ENCODE assay signal across 8 cellular contexts in genomic region chr7:100827330-100828226, GRCh38. TPM values are rescaled to one million over a fixed set of nuclear protein-coding genes. Genes with fewer than 3 reads are reported as not detected.
A peak's percentile ranks its signal among the peaks of the same experiment; 100 is the strongest.
DNase-seq lines count a peak whose midpoint lies in the region; ATAC-seq and TF ChIP-seq lines count a peak whose summit lies in the region.

EPHB4 (minus strand) TSS chr7:100827523; CDS start chr7:100827030, 493 bp downstream.

- in situ Hi-C loops in gastrocnemius medialis (cut with MboI; ENCODE audit: low sequenced_read_pairs in 4 of 4): no loop called here

- ATAC-seq in gastrocnemius medialis (peak; percentile 33 to 43), GM19467 (IDR thresholded peaks at IDR 0.05; ENCODE audit: unreplicated experiment) (no peak)

- TF ChIP-seq CTCF in gastrocnemius medialis (IDR thresholded peaks at IDR 0.05 in 4 of 5, conservative IDR thresholded peaks at IDR 0.05 in 1 of 5): no peak

- peak within 1 kb of the TSS; percentile 83 for H3K9ac ChIP-seq in iPS-15b (ENCODE audit: low read depth, low read length)

- peak within 1 kb of the TSS; percentile 24 to 64 (median 58) for H3K27ac ChIP-seq in gastrocnemius medialis

- no peak within 1 kb of the TSS for H3K27ac Mint-ChIP-seq in T-helper 2 cell treated with Interferon-gamma antibody and Interleukin-4, amounts not matched to agents 5 μg/mL and 100 μg/mL, for 36 hours

- H3K27me3 ChIP-seq in iPS-15b (ENCODE audit: control insufficient read depth, insufficient read depth, low read length) (no peaks in the 10 kb centered on the region), gastrocnemius medialis (peaks cover 19 to 35% (median 29%) of the 10 kb centered on the region in 3 donors)

- H3K4me1 ChIP-seq in iPS-15b (ENCODE audit: control insufficient read depth, insufficient read depth, low read length) (no peaks in the 10 kb centered on the region), gastrocnemius medialis (peaks cover 0 to 3% of the 10 kb centered on the region in 2 donors)

- H3K4me3 ChIP-seq in iPS-15b (ENCODE audit: low read depth, low read length): peak within 1 kb of the TSS; percentile 92
- peak within 1 kb of the TSS; percentile 45 to 63 (median 60) for H3K4me3 ChIP-seq in gastrocnemius medialis

- peaks cover 50% of the 10 kb centered on the region for H3K27me3 Mint-ChIP-seq in T-helper 2 cell treated with Interferon-gamma antibody and Interleukin-4, amounts not matched to agents 5 μg/mL and 100 μg/mL, for 36 hours (ENCODE audit: low read depth)

- no peaks in the 10 kb centered on the region for H3K36me3 Mint-ChIP-seq in T-helper 2 cell treated with Interferon-gamma antibody and Interleukin-4, amounts not matched to agents 5 μg/mL and 100 μg/mL, for 36 hours (ENCODE audit: low read depth)

- H3K9me3 Mint-ChIP-seq in T-helper 2 cell treated with Interferon-gamma antibody and Interleukin-4, amounts not matched to agents 5 μg/mL and 100 μg/mL, for 36 hours: no peaks in the 10 kb centered on the region

- H3K4me3 Mint-ChIP-seq in T-helper 2 cell treated with Interferon-gamma antibody and Interleukin-4, amounts not matched to agents 5 μg/mL and 100 μg/mL, for 36 hours: peak within 1 kb of the TSS; percentile 68

- no peak for DNase-seq in T-helper 2 cell treated with Interferon-gamma antibody and Interleukin-4, amounts not matched to agents 5 μg/mL and 100 μg/mL, for 36 hours (ENCODE audit: low spot score)
- DNase-seq in T-helper 2 cell (no peak), NCI-H2227 treated with DMSO at 0.1 percent for 48 hours (lab: John Stamatoyannopoulos, UW) (peak; percentile 51), brain pericyte (ENCODE audit: low read depth, low spot score) (peak; percentile 42), gastrocnemius medialis (peak in 1 of 2 donors; percentile 28), NCI-H510A treated with DMSO at 0.1 percent for 48 hours (lab: John Stamatoyannopoulos, UW) (no peak)

- no peaks in the 10 kb centered on the region for H3K9me3 ChIP-seq in iPS-15b (ENCODE audit: control insufficient read depth, insufficient read depth, low read length)
- H3K9me3 ChIP-seq in gastrocnemius medialis: no peaks in the 10 kb centered on the region

- no peak for TF ChIP-seq POLR2A in gastrocnemius medialis (IDR thresholded peaks at IDR 0.05)

- peaks cover 21% of the 10 kb centered on the region for H3K36me3 ChIP-seq in iPS-15b (ENCODE audit: control insufficient read depth, insufficient read depth, low read length)
- H3K36me3 ChIP-seq in gastrocnemius medialis: no peaks in the 10 kb centered on the region

- intact Hi-C loops in gastrocnemius medialis (cut with DNase I; ENCODE audit: low total_unique reads): no loop called here

- H3K4me1 Mint-ChIP-seq in T-helper 2 cell treated with Interferon-gamma antibody and Interleukin-4, amounts not matched to agents 5 μg/mL and 100 μg/mL, for 36 hours (ENCODE audit: low read depth): peaks cover 14% of the 10 kb centered on the region

RNA-seq across cellular contexts. Expression of gene EPHB4, which starts in this region (rescaled TPM):
- 10 to 100 TPM in 3 of 4 donors, 1 to 10 TPM in 1; 6.3 to 16.2 (median 12.3) TPM for total RNA-seq in gastrocnemius medialis

Comparison
In these comparisons a context has a peak if more than half of its experiments do, and no peak if none do; other contexts are left out.
1. DNase-seq: peak in NCI-H2227 treated with DMSO at 0.1 percent for 48 hours (single experiment) and brain pericyte (single experiment); none in T-helper 2 cell treated with Interferon-gamma antibody and Interleukin-4, amounts not matched to agents 5 μg/mL and 100 μg/mL, for 36 hours (single experiment), T-helper 2 cell (0 of 5) and NCI-H510A treated with DMSO at 0.1 percent for 48 hours (single experiment).